1 cellular context compared by ENCODE assay signal in the genomic region with DNA sequence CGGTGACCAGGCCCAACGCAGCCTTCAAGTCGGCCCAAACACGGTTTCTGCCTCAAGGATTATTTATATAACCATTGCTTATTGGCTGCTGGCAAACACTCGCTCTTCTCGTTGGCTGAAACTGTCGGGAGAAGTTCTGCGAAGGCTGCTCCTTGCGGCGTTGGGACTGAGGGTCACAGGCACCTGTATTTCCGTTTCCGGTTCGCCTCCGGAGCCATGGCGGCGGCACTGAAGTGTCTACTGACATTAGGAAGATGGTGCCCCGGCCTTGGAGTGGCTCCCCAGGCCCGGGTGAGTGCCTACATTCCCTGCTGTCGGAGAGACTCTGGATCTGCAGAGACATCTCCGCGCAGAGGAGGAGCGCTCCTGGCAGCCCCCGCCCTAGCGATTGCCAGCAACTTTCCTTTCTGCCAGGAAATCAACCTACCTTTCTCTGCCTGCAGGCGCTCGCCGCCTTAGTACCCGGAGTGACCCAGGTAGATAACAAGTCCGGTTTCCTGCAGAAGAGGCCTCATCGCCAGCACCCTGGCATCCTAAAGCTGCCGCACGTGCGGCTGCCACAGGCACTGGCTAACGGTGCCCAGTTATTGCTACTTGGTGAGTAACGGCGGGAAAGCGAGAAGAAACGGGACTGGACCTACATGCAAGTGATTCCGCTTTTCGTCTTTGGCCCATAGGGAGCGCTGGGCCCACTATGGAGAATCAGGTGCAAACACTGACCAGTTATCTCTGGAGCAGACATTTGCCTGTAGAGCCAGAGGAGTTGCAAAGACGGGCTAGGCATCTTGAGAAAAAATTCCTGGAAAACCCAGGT.
A peak's percentile ranks its signal among the peaks of the same experiment; 100 is the strongest.
TF ChIP-seq lines count a peak whose summit lies in the region.

A gene with protein sequence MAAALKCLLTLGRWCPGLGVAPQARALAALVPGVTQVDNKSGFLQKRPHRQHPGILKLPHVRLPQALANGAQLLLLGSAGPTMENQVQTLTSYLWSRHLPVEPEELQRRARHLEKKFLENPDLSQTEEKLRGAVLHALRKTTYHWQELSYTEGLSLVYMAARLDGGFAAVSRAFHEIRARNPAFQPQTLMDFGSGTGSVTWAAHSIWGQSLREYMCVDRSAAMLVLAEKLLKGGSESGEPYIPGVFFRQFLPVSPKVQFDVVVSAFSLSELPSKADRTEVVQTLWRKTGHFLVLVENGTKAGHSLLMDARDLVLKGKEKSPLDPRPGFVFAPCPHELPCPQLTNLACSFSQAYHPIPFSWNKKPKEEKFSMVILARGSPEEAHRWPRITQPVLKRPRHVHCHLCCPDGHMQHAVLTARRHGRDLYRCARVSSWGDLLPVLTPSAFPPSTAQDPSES (plus strand): TSS at position 194 of the 814 bp plus-strand sequence. CDS start 23 bp downstream, at position 217.

TF ChIP-seq in HEK293, 187 proteins besides CTCF, POLR2A, EP300 and RAD21 (continued from another document and continues in another):
- TF ChIP-seq HIC1 (tag by site-specific recombination; IDR thresholded peaks at IDR 0.05), result no peak
- TF ChIP-seq KLF10 (tag by site-specific recombination; IDR thresholded peaks at IDR 0.05), result no peak
- peak; percentile 11; the same call in 1 of the 2 replicates for TF ChIP-seq ZNF558 (tag by site-specific recombination; IDR thresholded peaks at IDR 0.05)
- TF ChIP-seq PBX3 (CRISPR knock-in tag; IDR thresholded peaks at IDR 0.05), result no peak
- TF ChIP-seq ZNF341 (tag by site-specific recombination; IDR thresholded peaks at IDR 0.05; ENCODE audit: low read depth), result peak; percentile 56
- no peak for TF ChIP-seq ZNF571 (tag by site-specific recombination; IDR thresholded peaks at IDR 0.05)
- peak; percentile 72 for TF ChIP-seq ZNF629 (tag by site-specific recombination; IDR thresholded peaks at IDR 0.05)
- no peak for TF ChIP-seq ZSCAN4 (tag by site-specific recombination; IDR thresholded peaks at IDR 0.05)
- no peak for TF ChIP-seq ZNF658 (tag by site-specific recombination; IDR thresholded peaks at IDR 0.05)
- TF ChIP-seq YY1 (tag by site-specific recombination; IDR thresholded peaks at IDR 0.05), result peak; percentile 93
- no peak for TF ChIP-seq ZNF473 (tag by site-specific recombination; IDR thresholded peaks at IDR 0.05)
- TF ChIP-seq ZNF274 (IDR thresholded peaks at IDR 0.05; ENCODE audit: low read length), result no peak
- TF ChIP-seq ZNF274 (tag by site-specific recombination; IDR thresholded peaks at IDR 0.05; ENCODE audit: borderline replicate concordance), result no peak
- TF ChIP-seq ZSCAN30 (tag by site-specific recombination; IDR thresholded peaks at IDR 0.05), result peak; percentile 13; the same call in 1 of the 2 replicates
- no peak for TF ChIP-seq ZNF366 (tag by site-specific recombination; conservative IDR thresholded peaks at IDR 0.05)
- TF ChIP-seq MYNN (tag by site-specific recombination; IDR thresholded peaks at IDR 0.05; ENCODE audit: borderline replicate concordance), result no peak
- TF ChIP-seq ZNF561 (tag by site-specific recombination; IDR thresholded peaks at IDR 0.05; ENCODE audit: borderline replicate concordance), result peak; percentile 88; the same call in 1 of the 2 replicates
- TF ChIP-seq ZNF837 (tag by site-specific recombination; IDR thresholded peaks at IDR 0.05), result no peak
- TF ChIP-seq ZNF518A (tag by site-specific recombination; conservative IDR thresholded peaks at IDR 0.05; ENCODE audit: low read depth), result peak; percentile 99
- TF ChIP-seq ZNF677 (tag by site-specific recombination; IDR thresholded peaks at IDR 0.05), result no peak
- no peak for TF ChIP-seq ZNF26 (tag by site-specific recombination; IDR thresholded peaks at IDR 0.05)
- no peak for TF ChIP-seq ZNF362 (tag by site-specific recombination; IDR thresholded peaks at IDR 0.05)
- peak; percentile 41; the same call in 1 of the 2 replicates for TF ChIP-seq OVOL3 (tag by site-specific recombination; IDR thresholded peaks at IDR 0.05)
- no peak for TF ChIP-seq ZBTB49 (tag by site-specific recombination; IDR thresholded peaks at IDR 0.05; ENCODE audit: low read depth)
- no peak for TF ChIP-seq ZNF830 (tag by site-specific recombination; IDR thresholded peaks at IDR 0.05; ENCODE audit: low read depth)
- TF ChIP-seq SCRT1 (tag by site-specific recombination; IDR thresholded peaks at IDR 0.05; ENCODE audit: borderline replicate concordance), result no peak
- TF ChIP-seq ZNF354C (tag by site-specific recombination; IDR thresholded peaks at IDR 0.05; ENCODE audit: borderline replicate concordance, low read depth), result no peak
- no peak for TF ChIP-seq ZNF324 (tag by site-specific recombination; IDR thresholded peaks at IDR 0.05)
- TF ChIP-seq KLF8 (tag by site-specific recombination; IDR thresholded peaks at IDR 0.05), result peak; percentile 68; the same call in 1 of the 2 replicates
- TF ChIP-seq, protein P1, sequence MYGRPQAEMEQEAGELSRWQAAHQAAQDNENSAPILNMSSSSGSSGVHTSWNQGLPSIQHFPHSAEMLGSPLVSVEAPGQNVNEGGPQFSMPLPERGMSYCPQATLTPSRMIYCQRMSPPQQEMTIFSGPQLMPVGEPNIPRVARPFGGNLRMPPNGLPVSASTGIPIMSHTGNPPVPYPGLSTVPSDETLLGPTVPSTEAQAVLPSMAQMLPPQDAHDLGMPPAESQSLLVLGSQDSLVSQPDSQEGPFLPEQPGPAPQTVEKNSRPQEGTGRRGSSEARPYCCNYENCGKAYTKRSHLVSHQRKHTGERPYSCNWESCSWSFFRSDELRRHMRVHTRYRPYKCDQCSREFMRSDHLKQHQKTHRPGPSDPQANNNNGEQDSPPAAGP (tag by site-specific recombination; IDR thresholded peaks at IDR 0.05), result peak; percentile 59; the same call in 1 of the 2 replicates
- TF ChIP-seq, protein P2, sequence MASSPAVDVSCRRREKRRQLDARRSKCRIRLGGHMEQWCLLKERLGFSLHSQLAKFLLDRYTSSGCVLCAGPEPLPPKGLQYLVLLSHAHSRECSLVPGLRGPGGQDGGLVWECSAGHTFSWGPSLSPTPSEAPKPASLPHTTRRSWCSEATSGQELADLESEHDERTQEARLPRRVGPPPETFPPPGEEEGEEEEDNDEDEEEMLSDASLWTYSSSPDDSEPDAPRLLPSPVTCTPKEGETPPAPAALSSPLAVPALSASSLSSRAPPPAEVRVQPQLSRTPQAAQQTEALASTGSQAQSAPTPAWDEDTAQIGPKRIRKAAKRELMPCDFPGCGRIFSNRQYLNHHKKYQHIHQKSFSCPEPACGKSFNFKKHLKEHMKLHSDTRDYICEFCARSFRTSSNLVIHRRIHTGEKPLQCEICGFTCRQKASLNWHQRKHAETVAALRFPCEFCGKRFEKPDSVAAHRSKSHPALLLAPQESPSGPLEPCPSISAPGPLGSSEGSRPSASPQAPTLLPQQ (tag by site-specific recombination; IDR thresholded peaks at IDR 0.05), result peak; percentile 88
- TF ChIP-seq ZNF843 (tag by site-specific recombination; IDR thresholded peaks at IDR 0.05), result 0 out of 2 replicates have a peak, but pooled peaks have one; percentile 19
- TF ChIP-seq KLF9 (tag by site-specific recombination; IDR thresholded peaks at IDR 0.05; ENCODE audit: low read depth), result no peak; the same call in 1 of the 2 replicates
